Comparison of ENCODE assay signal across 20 cellular contexts in genomic region chr12:39611818-39612217, GRCh38. TPM values are rescaled to one million over a fixed set of nuclear protein-coding genes. Genes with fewer than 3 reads are reported as not detected.
A peak's percentile ranks its signal among the peaks of the same experiment; 100 is the strongest.
DNase-seq lines count a peak whose midpoint lies in the region; ATAC-seq lines count a peak whose summit lies in the region.
"Had no signal": no experiment of that assay in that cellular context is flagged by ENCODE, and none has a peak within 500 bp of the region (broad histone marks: within the 10 kb centered on the region; RNA-seq: fewer than 3 reads in every experiment).

No MANE protein-coding gene starts in this region.

- H3K4me3 Mint-ChIP-seq in activated CD4-positive, alpha-beta T cell treated with anti-CD3 and anti-CD28 coated beads, Interleukin-2, amount 10 ng/mL, durations not matched to agents 24 days and 14 days, result peak overlapping the region; percentile 68
- no peak overlapping the region for H3K4me3 Mint-ChIP-seq in activated CD4-positive, alpha-beta T cell treated with anti-CD3 and anti-CD28 coated beads, Interleukin-2, amount 10 ng/mL, durations not matched to agents 7 days and 5 days
- peak overlapping the region in 2 of 4 donors; percentile 15 to 55 for H3K4me3 Mint-ChIP-seq in CD4-positive, CD25-positive, alpha-beta regulatory T cell
- peak overlapping the region; percentile 42 for H3K4me3 Mint-ChIP-seq in activated T-helper 17 cell treated with anti-CD3 and anti-CD28 coated beads, Interleukin-2, amount 50 U/mL, for 72 hours
- peak overlapping the region in 6 of 10 donors; percentile 3 to 34 (median 10) for H3K4me3 Mint-ChIP-seq in naive thymus-derived CD8-positive, alpha-beta T cell
- H3K4me3 Mint-ChIP-seq: HFFc6 had no signal

- no peaks in the 10 kb centered on the region for H3K27me3 Mint-ChIP-seq in activated CD4-positive, alpha-beta T cell treated with anti-CD3 and anti-CD28 coated beads, Interleukin-2, amount 10 ng/mL, durations not matched to agents 24 days and 14 days
- no peaks in the 10 kb centered on the region for H3K27me3 Mint-ChIP-seq in activated CD4-positive, alpha-beta T cell treated with anti-CD3 and anti-CD28 coated beads, Interleukin-2, amount 10 ng/mL, durations not matched to agents 7 days and 5 days
- H3K27me3 Mint-ChIP-seq in CD4-positive, CD25-positive, alpha-beta regulatory T cell, result no peaks in the 10 kb centered on the region
- no peaks in the 10 kb centered on the region for H3K27me3 Mint-ChIP-seq in activated T-helper 17 cell treated with anti-CD3 and anti-CD28 coated beads, Interleukin-2, amount 50 U/mL, for 72 hours
- H3K27me3 Mint-ChIP-seq in naive thymus-derived CD8-positive, alpha-beta T cell, result no peaks in the 10 kb centered on the region
- H3K27me3 Mint-ChIP-seq: CD8-positive, alpha-beta memory T cell had no signal

- H2BK120ac ChIP-seq in mesendoderm (ENCODE audit: low read depth, low read length), result no peak overlapping the region

- no peaks in the 10 kb centered on the region for H3K9me3 ChIP-seq in CD4-positive, CD25-positive, alpha-beta regulatory T cell (ENCODE audit: control insufficient read depth in 2 of 2, low read length in 2 of 2)

- no peak for ATAC-seq in CD4-positive, CD25-positive, alpha-beta regulatory T cell (ENCODE audit: low read depth in 2 of 2)
- peak; percentile 21 for ATAC-seq in activated T-helper 17 cell treated with anti-CD3 and anti-CD28 coated beads, Interleukin-2, amount 50 U/mL, for 72 hours (replicated peaks)
- no peak for ATAC-seq in naive thymus-derived CD8-positive, alpha-beta T cell
- no peak for ATAC-seq in GM18511 (IDR thresholded peaks at IDR 0.05; ENCODE audit: unreplicated experiment)
- ATAC-seq: K562, Panc1 had no signal

- H3K36me3 Mint-ChIP-seq in activated CD4-positive, alpha-beta T cell treated with anti-CD3 and anti-CD28 coated beads, Interleukin-2, amount 10 ng/mL, durations not matched to agents 24 days and 14 days (ENCODE audit: low read depth), result peaks cover 61% of the 10 kb centered on the region
- H3K36me3 Mint-ChIP-seq in activated CD4-positive, alpha-beta T cell treated with anti-CD3 and anti-CD28 coated beads, Interleukin-2, amount 10 ng/mL, durations not matched to agents 7 days and 5 days (ENCODE audit: low read depth), result peaks cover 74% of the 10 kb centered on the region
- H3K36me3 Mint-ChIP-seq in CD4-positive, CD25-positive, alpha-beta regulatory T cell, result peaks cover 37% of the 10 kb centered on the region
- H3K36me3 Mint-ChIP-seq in activated T-helper 17 cell treated with anti-CD3 and anti-CD28 coated beads, Interleukin-2, amount 50 U/mL, for 72 hours (ENCODE audit: low read depth), result peaks cover 36% of the 10 kb centered on the region
- peaks cover 10 to 59% (median 40%) of the 10 kb centered on the region in 3 donors for H3K36me3 Mint-ChIP-seq in naive thymus-derived CD8-positive, alpha-beta T cell

- H3K9me3 Mint-ChIP-seq in activated CD4-positive, alpha-beta T cell treated with anti-CD3 and anti-CD28 coated beads, Interleukin-2, amount 10 ng/mL, durations not matched to agents 24 days and 14 days, result no peaks in the 10 kb centered on the region
- H3K9me3 Mint-ChIP-seq in activated CD4-positive, alpha-beta T cell treated with anti-CD3 and anti-CD28 coated beads, Interleukin-2, amount 10 ng/mL, durations not matched to agents 7 days and 5 days, result peaks cover 5% of the 10 kb centered on the region
- H3K9me3 Mint-ChIP-seq in CD4-positive, CD25-positive, alpha-beta regulatory T cell, result peaks cover 0 to 2% (median 0%) of the 10 kb centered on the region in 7 donors
- H3K9me3 Mint-ChIP-seq in activated T-helper 17 cell treated with anti-CD3 and anti-CD28 coated beads, Interleukin-2, amount 50 U/mL, for 72 hours, result no peaks in the 10 kb centered on the region
- H3K9me3 Mint-ChIP-seq in naive thymus-derived CD8-positive, alpha-beta T cell, result no peaks in the 10 kb centered on the region
- H3K9me3 Mint-ChIP-seq: CD8-positive, alpha-beta memory T cell had no signal

- no peak overlapping the region for H2BK5ac ChIP-seq in mesendoderm (ENCODE audit: low read length)

- peaks cover 21% of the 10 kb centered on the region for H3K36me3 ChIP-seq in CD4-positive, CD25-positive, alpha-beta regulatory T cell (ENCODE audit: control insufficient read depth, insufficient read depth, low read length)
- no peaks in the 10 kb centered on the region for H3K36me3 ChIP-seq in mesendoderm (ENCODE audit: control insufficient read depth, insufficient read depth, low read length)

- H3K4ac ChIP-seq in mesendoderm (ENCODE audit: low read depth, low read length), result no peak overlapping the region

- H3K9ac ChIP-seq in mesendoderm (ENCODE audit: low read length), result no peak overlapping the region

- no peak overlapping the region for H3K23ac ChIP-seq in mesendoderm (ENCODE audit: low read length)

- CTCF ChIA-PET in activated CD4-positive, alpha-beta T cell treated with anti-CD3 and anti-CD28 coated beads, Interleukin-2, amount 10 ng/mL, durations not matched to agents 7 days and 5 days (lab: Charles Lee), result no interaction called here

- H4K5ac ChIP-seq in mesendoderm (ENCODE audit: low read length), result no peak overlapping the region

- DNase-seq in activated CD4-positive, alpha-beta T cell treated with anti-CD3 and anti-CD28 coated beads, Interleukin-2, amount 10 ng/mL, durations not matched to agents 24 days and 14 days, result no peak
- DNase-seq in activated CD4-positive, alpha-beta T cell treated with anti-CD3 and anti-CD28 coated beads, Interleukin-2, amount 10 ng/mL, durations not matched to agents 7 days and 5 days, result no peak
- DNase-seq in CD4-positive, CD25-positive, alpha-beta regulatory T cell, result no peak
- no peak for DNase-seq in naive thymus-derived CD8-positive, alpha-beta T cell
- DNase-seq in mesendoderm, result no peak
- DNase-seq: CD8-positive, alpha-beta memory T cell; DMS53; EL; H7; HFFc6; NCI-H1105; NCI-H1694; NCI-H2081 treated with DMSO at 0.1 percent for 48 hours had no signal

- H3K4me3 ChIP-seq in CD4-positive, CD25-positive, alpha-beta regulatory T cell (ENCODE audit: low read depth, low read length), result peak overlapping the region; percentile 59
- H3K4me3 ChIP-seq in mesendoderm (ENCODE audit: low read length), result no peak overlapping the region
- H3K4me3 ChIP-seq: K562 had no signal

- WGBS in mesendoderm (ENCODE audit: extremely low coverage, insufficient coverage, low lambda C conversion rate), result no CpG with 5 or more reads among the region's 2 CpGs

- peaks cover 52% of the 10 kb centered on the region for H3K4me1 Mint-ChIP-seq in activated CD4-positive, alpha-beta T cell treated with anti-CD3 and anti-CD28 coated beads, Interleukin-2, amount 10 ng/mL, durations not matched to agents 24 days and 14 days
- H3K4me1 Mint-ChIP-seq in activated CD4-positive, alpha-beta T cell treated with anti-CD3 and anti-CD28 coated beads, Interleukin-2, amount 10 ng/mL, durations not matched to agents 7 days and 5 days, result peaks cover 53% of the 10 kb centered on the region
- H3K4me1 Mint-ChIP-seq in CD4-positive, CD25-positive, alpha-beta regulatory T cell, result peaks cover 34 to 64% (median 54%) of the 10 kb centered on the region in 4 donors
- H3K4me1 Mint-ChIP-seq in activated T-helper 17 cell treated with anti-CD3 and anti-CD28 coated beads, Interleukin-2, amount 50 U/mL, for 72 hours, result peaks cover 26% of the 10 kb centered on the region
- peaks cover 23 to 70% (median 55%) of the 10 kb centered on the region in 4 donors for H3K4me1 Mint-ChIP-seq in naive thymus-derived CD8-positive, alpha-beta T cell

- no peak overlapping the region for H3K27ac ChIP-seq in CD4-positive, CD25-positive, alpha-beta regulatory T cell (ENCODE audit: insufficient read depth, low read length, poor library complexity, severe bottlenecking)
- no peak overlapping the region for H3K27ac ChIP-seq in mesendoderm (ENCODE audit: low read depth, low read length)

- no peak overlapping the region for H2BK15ac ChIP-seq in mesendoderm (replicated peaks; ENCODE audit: low read depth)

- H3K4me2 ChIP-seq in mesendoderm (ENCODE audit: low read length), result no peak overlapping the region

- peaks cover 41% of the 10 kb centered on the region for H3K4me1 ChIP-seq in CD4-positive, CD25-positive, alpha-beta regulatory T cell (ENCODE audit: control insufficient read depth, insufficient read depth, low read length, poor library complexity, severe bottlenecking)
- no peaks in the 10 kb centered on the region for H3K4me1 ChIP-seq in mesendoderm (ENCODE audit: control insufficient read depth, low read depth, low read length)

- intact Hi-C loops in activated CD4-positive, alpha-beta T cell treated with anti-CD3 and anti-CD28 coated beads, Interleukin-2, amount 10 ng/mL, durations not matched to agents 24 days and 14 days (cut with micrococcal nuclease), result loop anchor here (10.0 kb wide), 1 partner anchor 297 kb away; no protein-coding TSS in a partner anchor

- no peak overlapping the region for H4K8ac ChIP-seq in mesendoderm (ENCODE audit: low read depth, low read length)

- H2AK5ac ChIP-seq in mesendoderm (ENCODE audit: low read length), result no peak overlapping the region

- H3K27me3 ChIP-seq in CD4-positive, CD25-positive, alpha-beta regulatory T cell (ENCODE audit: control insufficient read depth, insufficient read depth, low read length), result no peaks in the 10 kb centered on the region
- no peaks in the 10 kb centered on the region for H3K27me3 ChIP-seq in mesendoderm (ENCODE audit: insufficient read depth, low read length, poor library complexity)

- POLR2A ChIA-PET in activated CD4-positive, alpha-beta T cell treated with anti-CD3 and anti-CD28 coated beads, Interleukin-2, amount 10 ng/mL, durations not matched to agents 7 days and 5 days (lab: Charles Lee), result no interaction called here
- POLR2A ChIA-PET in naive thymus-derived CD8-positive, alpha-beta T cell (lab: Charles Lee), result interaction anchor here (0.9 to 1.1 kb wide), 2 partner anchors 16 to 73 kb away, joined by 3 read pairs; no protein-coding TSS in a partner anchor

- H3K79me1 ChIP-seq in mesendoderm (ENCODE audit: low read length), result no peaks in the 10 kb centered on the region

- H3K56ac ChIP-seq in mesendoderm (ENCODE audit: low read length), result no peak overlapping the region

- no peak overlapping the region for H3K27ac Mint-ChIP-seq in activated CD4-positive, alpha-beta T cell treated with anti-CD3 and anti-CD28 coated beads, Interleukin-2, amount 10 ng/mL, durations not matched to agents 24 days and 14 days
- H3K27ac Mint-ChIP-seq in activated CD4-positive, alpha-beta T cell treated with anti-CD3 and anti-CD28 coated beads, Interleukin-2, amount 10 ng/mL, durations not matched to agents 7 days and 5 days, result no peak overlapping the region
- peak overlapping the region in 2 of 3 donors; percentile 29 to 60 for H3K27ac Mint-ChIP-seq in CD4-positive, CD25-positive, alpha-beta regulatory T cell
- H3K27ac Mint-ChIP-seq in activated T-helper 17 cell treated with anti-CD3 and anti-CD28 coated beads, Interleukin-2, amount 50 U/mL, for 72 hours, result no peak overlapping the region
- peak overlapping the region in 8 of 10 donors; percentile 5 to 82 (median 58) for H3K27ac Mint-ChIP-seq in naive thymus-derived CD8-positive, alpha-beta T cell
- H3K27ac Mint-ChIP-seq: HFFc6 had no signal

- H3K79me2 ChIP-seq in mesendoderm (ENCODE audit: control insufficient read depth, insufficient read depth, low read length), result no peaks in the 10 kb centered on the region

- no peak overlapping the region for H3K18ac ChIP-seq in mesendoderm (ENCODE audit: low read length)

RNA-seq across cellular contexts. Expression of gene ABCD2, which starts 7.8 kb away (rescaled TPM):
- total RNA-seq in activated CD4-positive, alpha-beta T cell treated with anti-CD3 and anti-CD28 coated beads, Interleukin-2, amount 10 ng/mL, durations not matched to agents 24 days and 14 days, result 7.0 and 7.4 TPM in 2 replicates
- total RNA-seq in activated CD4-positive, alpha-beta T cell treated with anti-CD3 and anti-CD28 coated beads, Interleukin-2, amount 10 ng/mL, durations not matched to agents 7 days and 5 days, result 10 to 100 TPM; 23.5 TPM
- total RNA-seq in CD4-positive, CD25-positive, alpha-beta regulatory T cell, result 8.8 TPM
- polyA plus RNA-seq in CD4-positive, CD25-positive, alpha-beta regulatory T cell, result 10 to 100 TPM in 1 of 4 donors, 1 to 10 TPM in 3; 6.4 to 11.9 (median 7.9) TPM
- 1 to 10 TPM; 3.3 to 3.4 TPM for total RNA-seq in activated T-helper 17 cell treated with anti-CD3 and anti-CD28 coated beads, Interleukin-2, amount 50 U/mL, for 72 hours
- 10 to 100 TPM; 22.9 to 23.3 TPM for total RNA-seq in naive thymus-derived CD8-positive, alpha-beta T cell
- polyA plus RNA-seq in naive thymus-derived CD8-positive, alpha-beta T cell, result 10 to 100 TPM; 12.1 to 14.0 (median 12.7) TPM
- polyA plus RNA-seq in mesendoderm (2013, experiment 1 of 2), result under 0.01 TPM
- 0.01 TPM for polyA plus RNA-seq in mesendoderm (2013, experiment 2 of 2)
- total RNA-seq: A172, H7, HFFc6, NCI-H460 had no signal
- polyA plus RNA-seq: BJ had no signal

Comparison
In these comparisons a context has a peak if more than half of its experiments do, and no peak if none do; other contexts are left out.
1. H3K27ac Mint-ChIP-seq: peak in CD4-positive, CD25-positive, alpha-beta regulatory T cell (2 of 3) and naive thymus-derived CD8-positive, alpha-beta T cell (8 of 10); none in activated CD4-positive, alpha-beta T cell treated with anti-CD3 and anti-CD28 coated beads, Interleukin-2, amount 10 ng/mL, durations not matched to agents 24 days and 14 days (single experiment), activated CD4-positive, alpha-beta T cell treated with anti-CD3 and anti-CD28 coated beads, Interleukin-2, amount 10 ng/mL, durations not matched to agents 7 days and 5 days (single experiment) and activated T-helper 17 cell treated with anti-CD3 and anti-CD28 coated beads, Interleukin-2, amount 50 U/mL, for 72 hours (single experiment).